ENCODE assay signal across 13 cellular contexts in genomic region chr3:181623924-181624694, GRCh38.
DNase-seq lines count a peak whose midpoint lies in the region; ATAC-seq, FAIRE-seq and TF ChIP-seq lines count a peak whose summit lies in the region.
"Had no signal": no experiment of that assay in that cellular context is flagged by ENCODE, and none has a peak within 500 bp of the region (broad histone marks: within the 10 kb centered on the region; RNA-seq: fewer than 3 reads in every experiment).

No MANE protein-coding gene starts in this region.

- TF ChIP-seq POLR2A in breast epithelium (IDR thresholded peaks at IDR 0.05) = no peak

- H3K4me3 ChIP-seq in breast epithelium = no peak overlapping the region

- no peak for FAIRE-seq in urothelium cell line (lab: Jason Lieb, UNC)
- FAIRE-seq: GM12891 had no signal

- H3K27me3 ChIP-seq in breast epithelium = no peaks in the 10 kb centered on the region

- H3K9me3 ChIP-seq in breast epithelium = no peaks in the 10 kb centered on the region

- TF ChIP-seq CTCF in MCF 10A (IDR thresholded peaks at IDR 0.05; ENCODE audit: unreplicated experiment) = no peak
- TF ChIP-seq CTCF in breast epithelium (IDR thresholded peaks at IDR 0.05) = no peak
- no peak for TF ChIP-seq CTCF in endothelial cell (IDR thresholded peaks at IDR 0.05; ENCODE audit: unreplicated experiment)

- H3K36me3 Mint-ChIP-seq in MCF 10A (ENCODE audit: insufficient read depth, unreplicated experiment) (no peaks in the 10 kb centered on the region), endothelial cell (ENCODE audit: low read depth, unreplicated experiment) (no peaks in the 10 kb centered on the region)
- no peaks in the 10 kb centered on the region for H3K36me3 Mint-ChIP-seq in activated T-helper 1 cell treated with anti-CD3 and anti-CD28 coated beads, Interleukin-12 subunit alpha, Interleukin-12 subunit beta, Interleukin-2, Interleukin-4 antibody, amounts not matched to agents 30 ng/mL and 10 ng/mL and 1 ng/mL, durations not matched to agents 14 hours and 24 hours and 36 hours (ENCODE audit: low read depth)

- H3K4me1 Mint-ChIP-seq in MCF 10A (ENCODE audit: insufficient read depth, unreplicated experiment) (peaks cover 38% of the 10 kb centered on the region), endothelial cell (ENCODE audit: unreplicated experiment) (peaks cover 37% of the 10 kb centered on the region)
- H3K4me1 Mint-ChIP-seq in activated T-helper 1 cell treated with anti-CD3 and anti-CD28 coated beads, Interleukin-12 subunit alpha, Interleukin-12 subunit beta, Interleukin-2, Interleukin-4 antibody, amounts not matched to agents 30 ng/mL and 10 ng/mL and 1 ng/mL, durations not matched to agents 14 hours and 24 hours and 36 hours (ENCODE audit: low read depth) = no peaks in the 10 kb centered on the region

- CTCF ChIA-PET in MCF 10A (lab: Yijun Ruan, JAX) = interaction anchor here (3.4 kb wide), 1 partner anchor 77 kb away, joined by 21 read pairs; no protein-coding TSS in a partner anchor

- DNase-seq in MCF 10A (ENCODE audit: unreplicated experiment) (peak; percentile 63), breast epithelium (ENCODE audit: low spot score in 2 of 2) (no peak), NCI-H748 treated with DMSO at 0.1 percent for 48 hours (lab: John Stamatoyannopoulos, UW) (peak; percentile 47), endothelial cell (ENCODE audit: low spot score) (no peak), urothelium cell line (ENCODE audit: low spot score) (peak; percentile 55)
- DNase-seq in stimulated activated CD4-positive, alpha-beta T cell treated with anti-CD3 and anti-CD28 coated beads, Interleukin-4, amount 100 ng/mL, for 24 hours = no peak
- no peak for DNase-seq in activated T-helper 1 cell treated with anti-CD3 and anti-CD28 coated beads, Interleukin-12 subunit alpha, Interleukin-12 subunit beta, Interleukin-2, Interleukin-4 antibody, amounts not matched to agents 30 ng/mL and 10 ng/mL and 1 ng/mL, durations not matched to agents 14 hours and 24 hours and 36 hours (ENCODE audit: low spot score)
- DNase-seq: nucleus accumbens had no signal

- peak overlapping the region; percentile 67 for H3K27ac Mint-ChIP-seq in MCF 10A (ENCODE audit: low read depth, unreplicated experiment)
- peak overlapping the region; percentile 57 for H3K27ac Mint-ChIP-seq in endothelial cell (ENCODE audit: unreplicated experiment)
- no peak overlapping the region for H3K27ac Mint-ChIP-seq in activated T-helper 1 cell treated with anti-CD3 and anti-CD28 coated beads, Interleukin-12 subunit alpha, Interleukin-12 subunit beta, Interleukin-2, Interleukin-4 antibody, amounts not matched to agents 30 ng/mL and 10 ng/mL and 1 ng/mL, durations not matched to agents 14 hours and 24 hours and 36 hours
- H3K27ac Mint-ChIP-seq: activated T-helper 2 cell treated with anti-CD3 and anti-CD28 coated beads, Interferon-gamma antibody, Interleukin-2, Interleukin-4, amounts not matched to agents 10 μg/mL and 5 μg/mL and 100 μg/mL, durations not matched to agents 14 hours and 24 hours and 36 hours; dendritic cell treated with granulocyte-macrophage colony-stimulating factor and Interleukin-4, amounts not matched to agents 40 ng/mL and 50 ng/mL, for 4 days had no signal

- no TSS peak for BruUV-seq in MCF 10A (replicated peaks; lab: Mats Ljungman, UMichigan)

- intact Hi-C loops in MCF 10A (cut with micrococcal nuclease) (no loop called here), breast epithelium (cut with DNase I; ENCODE audit: low total_unique reads) (loop anchor here (5.0 kb wide), 1 partner anchor 1102 kb away; no protein-coding TSS in a partner anchor)
- intact Hi-C loops in activated T-helper 1 cell treated with anti-CD3 and anti-CD28 coated beads, Interleukin-12 subunit alpha, Interleukin-12 subunit beta, Interleukin-2, Interleukin-4 antibody, amounts not matched to agents 30 ng/mL and 10 ng/mL and 1 ng/mL, durations not matched to agents 14 hours and 24 hours and 36 hours (cut with micrococcal nuclease) = no loop called here

- H3K9me3 Mint-ChIP-seq in MCF 10A (ENCODE audit: unreplicated experiment) (no peaks in the 10 kb centered on the region), endothelial cell (ENCODE audit: unreplicated experiment) (no peaks in the 10 kb centered on the region)
- H3K9me3 Mint-ChIP-seq in activated T-helper 1 cell treated with anti-CD3 and anti-CD28 coated beads, Interleukin-12 subunit alpha, Interleukin-12 subunit beta, Interleukin-2, Interleukin-4 antibody, amounts not matched to agents 30 ng/mL and 10 ng/mL and 1 ng/mL, durations not matched to agents 14 hours and 24 hours and 36 hours = no peaks in the 10 kb centered on the region
- H3K9me3 Mint-ChIP-seq: activated T-helper 2 cell treated with anti-CD3 and anti-CD28 coated beads, Interferon-gamma antibody, Interleukin-2, Interleukin-4, amounts not matched to agents 10 μg/mL and 5 μg/mL and 100 μg/mL, durations not matched to agents 14 hours and 24 hours and 36 hours; dendritic cell treated with granulocyte-macrophage colony-stimulating factor and Interleukin-4, amounts not matched to agents 40 ng/mL and 50 ng/mL, for 4 days had no signal

- POLR2A ChIA-PET in MCF 10A (lab: Yijun Ruan, JAX) = interaction anchor here (0.6 to 1.6 kb wide), 3 partner anchors 13 to 1168 kb away, joined by 3 to 4 read pairs (median 4); no protein-coding TSS in a partner anchor

- H3K4me3 Mint-ChIP-seq in MCF 10A (ENCODE audit: unreplicated experiment) (peak overlapping the region; percentile 15), endothelial cell (ENCODE audit: unreplicated experiment) (no peak overlapping the region)
- H3K4me3 Mint-ChIP-seq in activated T-helper 1 cell treated with anti-CD3 and anti-CD28 coated beads, Interleukin-12 subunit alpha, Interleukin-12 subunit beta, Interleukin-2, Interleukin-4 antibody, amounts not matched to agents 30 ng/mL and 10 ng/mL and 1 ng/mL, durations not matched to agents 14 hours and 24 hours and 36 hours = no peak overlapping the region
- H3K4me3 Mint-ChIP-seq: dendritic cell treated with granulocyte-macrophage colony-stimulating factor and Interleukin-4, amounts not matched to agents 40 ng/mL and 50 ng/mL, for 4 days had no signal

- H3K27ac ChIP-seq in breast epithelium = no peak overlapping the region
- H3K27ac ChIP-seq: VCaP had no signal

- no peaks in the 10 kb centered on the region for H3K36me3 ChIP-seq in breast epithelium

- ATAC-seq in HG03196 (IDR thresholded peaks at IDR 0.05; ENCODE audit: unreplicated experiment) = no peak

- H3K4me1 ChIP-seq in breast epithelium = no peaks in the 10 kb centered on the region

- H3K27me3 Mint-ChIP-seq in MCF 10A (ENCODE audit: insufficient read depth, unreplicated experiment) (no peaks in the 10 kb centered on the region), endothelial cell (ENCODE audit: unreplicated experiment) (no peaks in the 10 kb centered on the region)
- no peaks in the 10 kb centered on the region for H3K27me3 Mint-ChIP-seq in activated T-helper 1 cell treated with anti-CD3 and anti-CD28 coated beads, Interleukin-12 subunit alpha, Interleukin-12 subunit beta, Interleukin-2, Interleukin-4 antibody, amounts not matched to agents 30 ng/mL and 10 ng/mL and 1 ng/mL, durations not matched to agents 14 hours and 24 hours and 36 hours (ENCODE audit: insufficient read depth)
- H3K27me3 Mint-ChIP-seq: dendritic cell treated with granulocyte-macrophage colony-stimulating factor and Interleukin-4, amounts not matched to agents 40 ng/mL and 50 ng/mL, for 4 days had no signal

Comparison
In these comparisons a context has a peak if more than half of its experiments do, and no peak if none do; other contexts are left out.
1. DNase-seq: peak in MCF 10A (single experiment), NCI-H748 treated with DMSO at 0.1 percent for 48 hours (single experiment) and urothelium cell line (single experiment); none in breast epithelium (0 of 2), endothelial cell (single experiment), stimulated activated CD4-positive, alpha-beta T cell treated with anti-CD3 and anti-CD28 coated beads, Interleukin-4, amount 100 ng/mL, for 24 hours (single experiment) and activated T-helper 1 cell treated with anti-CD3 and anti-CD28 coated beads, Interleukin-12 subunit alpha, Interleukin-12 subunit beta, Interleukin-2, Interleukin-4 antibody, amounts not matched to agents 30 ng/mL and 10 ng/mL and 1 ng/mL, durations not matched to agents 14 hours and 24 hours and 36 hours (single experiment).